In the genomic region with DNA sequence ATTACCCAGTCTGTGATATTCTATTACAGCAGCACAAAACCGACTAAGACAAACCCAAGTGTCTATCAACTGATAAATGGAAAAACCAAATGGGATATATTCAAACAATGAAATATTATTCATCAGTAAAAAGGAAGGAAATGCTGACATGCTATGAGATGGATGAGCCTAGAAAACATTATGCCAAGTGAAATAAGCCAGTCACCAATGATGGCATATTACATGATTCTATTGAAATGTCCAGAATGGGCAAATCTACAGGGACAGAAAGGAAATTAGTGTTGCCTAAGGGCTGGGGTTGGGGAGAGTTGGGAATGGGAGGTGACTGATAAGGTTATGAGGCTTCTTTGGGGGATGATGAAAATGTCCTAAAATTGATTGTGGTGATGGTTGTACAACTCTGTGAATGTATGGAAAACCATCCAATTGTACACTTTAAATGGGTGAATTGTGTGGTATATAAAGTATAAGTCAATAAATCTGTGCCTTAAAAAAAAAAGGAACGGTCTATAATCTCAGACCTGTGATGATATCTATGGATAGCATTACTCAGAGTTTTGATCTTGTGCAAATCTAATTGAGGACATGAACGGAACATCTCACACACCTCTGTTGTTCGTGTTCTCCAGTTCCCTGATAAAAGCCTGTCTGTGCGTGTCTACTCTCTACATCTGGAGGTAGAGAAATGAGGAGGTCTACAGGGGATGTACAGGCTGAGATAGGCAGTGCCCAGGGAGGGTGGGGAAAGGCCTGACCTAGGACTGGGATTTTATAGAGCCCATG, we compare ENCODE assay signal across 25 cellular contexts. TPM values are rescaled to one million over a fixed set of nuclear protein-coding genes. Genes with fewer than 3 reads are reported as not detected.
DNase-seq lines count a peak whose midpoint lies in the region; TF ChIP-seq lines count a peak whose summit lies in the region.
"Had no signal": no experiment of that assay in that cellular context is flagged by ENCODE, and none has a peak within 500 bp of the region (broad histone marks: within the 10 kb centered on the region; RNA-seq: fewer than 3 reads in every experiment).

No MANE protein-coding gene starts in this region.

- no peaks in the 10 kb centered on the region for H3K79me2 ChIP-seq in osteoblast (ENCODE audit: insufficient read depth, low read length)

- TF ChIP-seq CTCF in fibroblast of mammary gland (conservative IDR thresholded peaks at IDR 0.05; ENCODE audit: control insufficient read depth, insufficient read depth, low read depth, low read length) (no peak), osteoblast (IDR thresholded peaks at IDR 0.05; ENCODE audit: extremely low read depth, low read depth, low read length) (no peak)

- H3K4me1 ChIP-seq in SJCRH30 (peaks cover 55% of the 10 kb centered on the region), osteoblast (ENCODE audit: insufficient read depth, low read length) (peaks cover 39% of the 10 kb centered on the region)
- H3K4me1 ChIP-seq: colonic mucosa, Peyer's patch had no signal

- H4K20me1 ChIP-seq in osteoblast (ENCODE audit: insufficient read depth, low read length), result no peaks in the 10 kb centered on the region

- DNase-seq in EL (peak; percentile 8), SJCRH30 (no peak), fibroblast of mammary gland (ENCODE audit: low read depth) (peak; percentile 20), osteoblast (ENCODE audit: insufficient read length, low spot score, missing footprints) (no peak), NCI-H1048 (lab: John Stamatoyannopoulos, UW) (no peak), dedifferentiated amniotic fluid mesenchymal stem cell (ENCODE audit: extremely low spot score) (no peak)
- DNase-seq in activated CD8-positive, alpha-beta memory T cell treated with anti-CD3 and anti-CD28 coated beads, Interleukin-2, amount 50 U/mL, for 48 hours, result no peak
- DNase-seq: activated CD4-positive, alpha-beta T cell treated with anti-CD3 and anti-CD28 coated beads, Interleukin-2, amount 50 U/mL, for 1 hour; activated naive CD4-positive, alpha-beta T cell treated with Interleukin-2 at 50 U/mL for 16 hours; activated T-cell treated with anti-CD3 and anti-CD28 coated beads, Interleukin-2, amount 50 U/mL, for 72 hours; body of pancreas; C1 segment of cervical spinal cord; colonic mucosa; DMS79 treated with DMSO at 0.1 percent for 48 hours; endodermal cell; esophagus squamous epithelium; naive B cell; NCI-H1417 treated with DMSO at 0.1 percent for 48 hours; NCI-H2081 treated with DMSO at 0.1 percent for 48 hours; NCI-H748 treated with DMSO at 0.1 percent for 48 hours; occipital lobe; Peyer's patch; SIG-M5; small intestine; T-cell had no signal

- H3K9me3 ChIP-seq in SJCRH30 (replicated peaks) (no peaks in the 10 kb centered on the region; the same call in 1 of the 2 replicates), osteoblast (ENCODE audit: low read depth, low read length) (no peaks in the 10 kb centered on the region)
- H3K9me3 ChIP-seq: body of pancreas, colonic mucosa, esophagus squamous epithelium, Peyer's patch had no signal

- no peak overlapping the region for H3K4me3 ChIP-seq in SJCRH30
- H3K4me3 ChIP-seq in fibroblast of mammary gland (ENCODE audit: control insufficient read depth, low read depth, low read length), result no peak overlapping the region
- no peak overlapping the region for H3K4me3 ChIP-seq in osteoblast (ENCODE audit: insufficient read depth, low read length)
- H3K4me3 ChIP-seq: body of pancreas, colonic mucosa, esophagus squamous epithelium, Peyer's patch had no signal

- H3K27ac ChIP-seq in SJCRH30 (peak overlapping the region; percentile 67), osteoblast (ENCODE audit: low read depth, low read length) (peak overlapping the region; percentile 98)
- H3K27ac ChIP-seq: body of pancreas, colonic mucosa, Peyer's patch had no signal

- H3K36me3 ChIP-seq in SJCRH30, result no peaks in the 10 kb centered on the region
- H3K36me3 ChIP-seq in osteoblast (ENCODE audit: insufficient read depth, low read length), result peaks cover 13% of the 10 kb centered on the region
- H3K36me3 ChIP-seq: colonic mucosa, Peyer's patch had no signal

- no peaks in the 10 kb centered on the region for H3K27me3 ChIP-seq in SJCRH30
- H3K27me3 ChIP-seq in osteoblast (ENCODE audit: insufficient read depth, low read length), result no peaks in the 10 kb centered on the region
- H3K27me3 ChIP-seq: body of pancreas, colonic mucosa, esophagus squamous epithelium, Peyer's patch had no signal

- no peak overlapping the region for H3K4me2 ChIP-seq in osteoblast (ENCODE audit: insufficient read depth, low read length)

- H2AFZ ChIP-seq in osteoblast (ENCODE audit: low read length), result no peak overlapping the region

RNA-seq across cellular contexts. Expression of gene TNFRSF19, which starts 49.1 kb away (rescaled TPM):
- total RNA-seq in SJCRH30 (2014; rRNA removed; shearing (Covaris generic)), result 3.8 and 4.1 TPM in 2 replicates
- 73.8 and 77.5 TPM in 2 replicates for total RNA-seq in osteoblast

Comparison
In these comparisons a context has a peak if more than half of its experiments do, and no peak if none do; other contexts are left out.
1. DNase-seq: peak in EL (single experiment) and fibroblast of mammary gland (single experiment); none in SJCRH30 (0 of 2), osteoblast (single experiment), NCI-H1048 (single experiment), dedifferentiated amniotic fluid mesenchymal stem cell (single experiment) and activated CD8-positive, alpha-beta memory T cell treated with anti-CD3 and anti-CD28 coated beads, Interleukin-2, amount 50 U/mL, for 48 hours (single experiment).
2. RNA of gene TNFRSF19, which starts 49.1 kb away (total RNA-seq): 73.8 to 77.5 TPM in osteoblast; 3.8 to 4.1 TPM in SJCRH30; every median in the first group is over 10 times any median in the second.